1 cellular context compared by ENCODE assay signal in the genomic region with DNA sequence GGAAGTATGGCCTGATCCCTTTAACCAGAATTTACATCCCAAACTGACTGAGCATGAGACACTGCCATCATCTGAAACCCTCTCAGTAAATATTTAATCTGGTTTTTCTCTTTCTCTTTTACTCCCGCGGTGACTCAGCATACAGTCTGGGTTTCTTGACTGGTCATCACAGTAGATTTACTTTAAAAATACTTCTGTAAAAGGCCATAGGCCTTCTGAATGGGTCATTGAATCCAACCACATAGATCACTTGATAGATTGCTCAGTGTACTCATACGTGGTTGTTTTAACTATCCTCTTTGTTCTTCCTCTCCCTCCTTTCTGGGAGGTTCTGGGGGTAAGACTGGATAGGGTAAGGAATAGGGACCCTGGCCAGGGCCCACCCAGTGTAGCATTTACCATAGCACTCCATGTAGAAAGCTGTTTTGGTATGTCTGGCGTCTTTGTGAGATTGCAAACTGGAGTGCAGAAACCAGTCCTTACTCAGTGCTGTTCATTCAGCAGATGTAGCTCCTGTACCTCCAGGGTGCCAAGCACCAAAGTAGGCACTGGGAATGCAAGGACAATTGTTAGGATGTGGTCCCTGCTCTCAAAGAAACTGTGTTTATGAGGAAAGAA.
TF ChIP-seq lines count a peak whose summit lies in the region.

No MANE protein-coding gene starts in this region.

TF ChIP-seq in HCT116, 20 proteins besides CTCF, POLR2A, EP300 and RAD21:
- TF ChIP-seq REST (IDR thresholded peaks at IDR 0.05; ENCODE audit: low read depth), result no peak
- no peak for TF ChIP-seq SP1 (IDR thresholded peaks at IDR 0.05; ENCODE audit: low read depth)
- TF ChIP-seq POLR2AphosphoS5 (IDR thresholded peaks at IDR 0.05; ENCODE audit: low read depth, low read length), result no peak
- no peak for TF ChIP-seq ELF1 (IDR thresholded peaks at IDR 0.05; ENCODE audit: borderline replicate concordance, low read depth)
- TF ChIP-seq ZFX (IDR thresholded peaks at IDR 0.05), result no peak
- TF ChIP-seq ZBTB33 (IDR thresholded peaks at IDR 0.05; ENCODE audit: extremely low read depth, insufficient replicate concordance, low read length), result no peak
- no peak for TF ChIP-seq TCF7L2 (IDR thresholded peaks at IDR 0.05; ENCODE audit: borderline replicate concordance, extremely low read depth, insufficient read depth, insufficient read length)
- no peak for TF ChIP-seq JUND (IDR thresholded peaks at IDR 0.05)
- TF ChIP-seq EGR1 (IDR thresholded peaks at IDR 0.05; ENCODE audit: low read depth), result no peak
- TF ChIP-seq ZNF274 (IDR thresholded peaks at IDR 0.05; ENCODE audit: low read depth, low read length), result no peak
- TF ChIP-seq, protein P1, sequence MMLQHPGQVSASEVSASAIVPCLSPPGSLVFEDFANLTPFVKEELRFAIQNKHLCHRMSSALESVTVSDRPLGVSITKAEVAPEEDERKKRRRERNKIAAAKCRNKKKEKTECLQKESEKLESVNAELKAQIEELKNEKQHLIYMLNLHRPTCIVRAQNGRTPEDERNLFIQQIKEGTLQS (IDR thresholded peaks at IDR 0.05), result no peak
- no peak for TF ChIP-seq EZH2phosphoT487 (IDR thresholded peaks at IDR 0.05; ENCODE audit: borderline replicate concordance)
